Comparison of ENCODE assay signal across 1 cellular context in the genomic region with DNA sequence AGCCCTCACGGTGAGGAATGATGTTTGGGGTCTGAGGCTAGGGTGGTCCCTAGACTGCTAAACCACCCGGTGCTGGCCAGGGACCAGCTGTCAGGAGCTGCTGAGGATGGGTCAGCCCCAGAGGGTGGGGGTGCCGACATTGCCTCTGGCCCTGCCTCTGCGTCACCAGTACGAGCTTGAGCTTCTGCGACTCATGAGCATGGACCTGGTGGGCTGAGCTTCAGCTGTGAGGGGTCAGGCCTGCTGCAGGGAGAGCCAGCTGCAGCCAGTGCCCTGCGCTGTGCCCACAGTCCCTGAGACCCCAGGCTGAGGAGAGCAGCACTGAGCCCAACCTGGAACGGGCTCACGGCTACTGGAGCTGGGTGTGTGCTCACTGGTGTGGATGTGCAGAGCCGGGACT.
TF ChIP-seq lines count a peak whose summit lies in the region.

No MANE protein-coding gene starts in this region.

TF ChIP-seq in IMR-90, 13 proteins besides CTCF, POLR2A, EP300 and RAD21:
- TF ChIP-seq CHD1 (IDR thresholded peaks at IDR 0.05; ENCODE audit: low read depth, low read length): no peak
- TF ChIP-seq NFE2L2 (IDR thresholded peaks at IDR 0.05; ENCODE audit: low read depth, low read length): no peak
- TF ChIP-seq MXI1 (IDR thresholded peaks at IDR 0.05; ENCODE audit: borderline replicate concordance, low read depth, low read length): no peak
- TF ChIP-seq BHLHE40 (IDR thresholded peaks at IDR 0.05; ENCODE audit: low read depth, low read length): no peak
- no peak for TF ChIP-seq SMC3 (IDR thresholded peaks at IDR 0.05; ENCODE audit: low read depth, low read length)
